11 cellular contexts compared by ENCODE assay signal in genomic region chr22:36201630-36202312, GRCh38. TPM values are rescaled to one million over a fixed set of nuclear protein-coding genes. Genes with fewer than 3 reads are reported as not detected.
A peak's percentile ranks its signal among the peaks of the same experiment; 100 is the strongest.
DNase-seq lines count a peak whose midpoint lies in the region; ATAC-seq, FAIRE-seq and TF ChIP-seq lines count a peak whose summit lies in the region.
"Had no signal": no experiment of that assay in that cellular context is flagged by ENCODE, and none has a peak within 500 bp of the region (broad histone marks: within the 10 kb centered on the region; RNA-seq: fewer than 3 reads in every experiment).

Gene APOL4 (minus strand): TSS chr22:36201809. CDS start chr22:36201734, 75 bp downstream.

- TF ChIP-seq CTCF in prostate gland (IDR thresholded peaks at IDR 0.05) (no peak), nephron progenitor cell (IDR thresholded peaks at IDR 0.05) (no peak)

- peak; percentile 63 for DNase-seq in G401 (ENCODE audit: low spot score)
- DNase-seq in RPMI7951 (ENCODE audit: low read depth) = peak; percentile 48
- peak; percentile 93 for DNase-seq in Right ventricle myocardium superior
- no peak for DNase-seq in prostate gland (ENCODE audit: low spot score)
- no peak for DNase-seq in HTR-8/SVneo (ENCODE audit: insufficient read length, low spot score)
- DNase-seq in activated T-helper 1 cell treated with anti-CD3 and anti-CD28 coated beads, Interleukin-12 subunit alpha, Interleukin-12 subunit beta, Interleukin-2, Interleukin-4 antibody, amounts not matched to agents 30 ng/mL and 10 ng/mL and 1 ng/mL, durations not matched to agents 14 hours and 24 hours and 36 hours (ENCODE audit: low spot score) = no peak
- no peak for DNase-seq in nephron progenitor cell
- no peak for DNase-seq in middle frontal gyrus (ENCODE audit: extremely low spot score, low spot score)
- DNase-seq: activated B cell treated with CpG ODN at 0.5 μM for 24 hours, NCI-H1930, trophoblast cell had no signal

- H3K36me3 ChIP-seq in prostate gland = no peaks in the 10 kb centered on the region

- H3K27ac ChIP-seq in prostate gland = peak within 1 kb of the TSS; percentile 62 to 68

- 28% methylated on average over 11 of the region's 13 CpGs for WGBS in prostate gland

- no peak for FAIRE-seq in HTR-8/SVneo (lab: Jason Lieb, UNC)

- no peaks in the 10 kb centered on the region for H3K9me3 Mint-ChIP-seq in activated T-helper 1 cell treated with anti-CD3 and anti-CD28 coated beads, Interleukin-12 subunit alpha, Interleukin-12 subunit beta, Interleukin-2, Interleukin-4 antibody, amounts not matched to agents 30 ng/mL and 10 ng/mL and 1 ng/mL, durations not matched to agents 14 hours and 24 hours and 36 hours
- H3K9me3 Mint-ChIP-seq in nephron progenitor cell = no peaks in the 10 kb centered on the region
- H3K9me3 Mint-ChIP-seq: activated B cell treated with CpG ODN at 0.5 μM for 24 hours had no signal

- H3K4me1 ChIP-seq in prostate gland (replicated peaks) = peaks cover 8% of the 10 kb centered on the region

- TF ChIP-seq POLR2A in prostate gland (IDR thresholded peaks at IDR 0.05) = no peak

- H3K27ac Mint-ChIP-seq in activated T-helper 1 cell treated with anti-CD3 and anti-CD28 coated beads, Interleukin-12 subunit alpha, Interleukin-12 subunit beta, Interleukin-2, Interleukin-4 antibody, amounts not matched to agents 30 ng/mL and 10 ng/mL and 1 ng/mL, durations not matched to agents 14 hours and 24 hours and 36 hours = no peak within 1 kb of the TSS
- no peak within 1 kb of the TSS for H3K27ac Mint-ChIP-seq in nephron progenitor cell
- H3K27ac Mint-ChIP-seq: activated B cell treated with CpG ODN at 0.5 μM for 24 hours had no signal

- no peaks in the 10 kb centered on the region for H3K27me3 ChIP-seq in prostate gland (replicated peaks; ENCODE audit: insufficient read depth)

- peak within 1 kb of the TSS in 1 of 2 donors; percentile 2 for H3K4me3 ChIP-seq in prostate gland

- in situ Hi-C loops in G401 (cut with HindIII; ENCODE audit: low sequenced_read_pairs) = no loop called here

- H3K4me3 Mint-ChIP-seq in activated T-helper 1 cell treated with anti-CD3 and anti-CD28 coated beads, Interleukin-12 subunit alpha, Interleukin-12 subunit beta, Interleukin-2, Interleukin-4 antibody, amounts not matched to agents 30 ng/mL and 10 ng/mL and 1 ng/mL, durations not matched to agents 14 hours and 24 hours and 36 hours = no peak within 1 kb of the TSS
- H3K4me3 Mint-ChIP-seq in nephron progenitor cell = no peak within 1 kb of the TSS
- H3K4me3 Mint-ChIP-seq: activated B cell treated with CpG ODN at 0.5 μM for 24 hours had no signal

- H3K4me1 Mint-ChIP-seq in activated T-helper 1 cell treated with anti-CD3 and anti-CD28 coated beads, Interleukin-12 subunit alpha, Interleukin-12 subunit beta, Interleukin-2, Interleukin-4 antibody, amounts not matched to agents 30 ng/mL and 10 ng/mL and 1 ng/mL, durations not matched to agents 14 hours and 24 hours and 36 hours (ENCODE audit: low read depth) = peaks cover 16% of the 10 kb centered on the region
- peaks cover 50% of the 10 kb centered on the region for H3K4me1 Mint-ChIP-seq in nephron progenitor cell

- H3K27me3 Mint-ChIP-seq in activated T-helper 1 cell treated with anti-CD3 and anti-CD28 coated beads, Interleukin-12 subunit alpha, Interleukin-12 subunit beta, Interleukin-2, Interleukin-4 antibody, amounts not matched to agents 30 ng/mL and 10 ng/mL and 1 ng/mL, durations not matched to agents 14 hours and 24 hours and 36 hours (ENCODE audit: insufficient read depth) = peaks cover 7% of the 10 kb centered on the region
- peaks cover 5% of the 10 kb centered on the region for H3K27me3 Mint-ChIP-seq in nephron progenitor cell (ENCODE audit: low read depth, poor library complexity)

- peak; percentile 83 for ATAC-seq in Right ventricle myocardium superior (ENCODE audit: poor library complexity)

- intact Hi-C loops in Right ventricle myocardium superior (cut with DNase I) (no loop called here), prostate gland (cut with DNase I) (no loop called here)
- intact Hi-C loops in activated T-helper 1 cell treated with anti-CD3 and anti-CD28 coated beads, Interleukin-12 subunit alpha, Interleukin-12 subunit beta, Interleukin-2, Interleukin-4 antibody, amounts not matched to agents 30 ng/mL and 10 ng/mL and 1 ng/mL, durations not matched to agents 14 hours and 24 hours and 36 hours (cut with micrococcal nuclease) = no loop called here

- H3K9me3 ChIP-seq in prostate gland = no peaks in the 10 kb centered on the region

- no peaks in the 10 kb centered on the region for H3K36me3 Mint-ChIP-seq in activated T-helper 1 cell treated with anti-CD3 and anti-CD28 coated beads, Interleukin-12 subunit alpha, Interleukin-12 subunit beta, Interleukin-2, Interleukin-4 antibody, amounts not matched to agents 30 ng/mL and 10 ng/mL and 1 ng/mL, durations not matched to agents 14 hours and 24 hours and 36 hours (ENCODE audit: low read depth)
- H3K36me3 Mint-ChIP-seq in nephron progenitor cell (ENCODE audit: low read depth) = no peaks in the 10 kb centered on the region

RNA-seq across cellular contexts. Expression of gene APOL4, which starts in this region (rescaled TPM):
- not detected in 2 replicates for total RNA-seq in G401 (2014; rRNA removed; shearing (Covaris generic))
- total RNA-seq in RPMI7951 (2014; rRNA removed; shearing (Covaris generic)) = 0.20 TPM in 1 of 2 replicates, not detected in the other
- 5.0 TPM for total RNA-seq in Right ventricle myocardium superior
- 10 to 100 TPM; 13.6 to 25.5 TPM for total RNA-seq in prostate gland
- 0.18 TPM in 1 of 2 replicates, not detected in the other for total RNA-seq in activated T-helper 1 cell treated with anti-CD3 and anti-CD28 coated beads, Interleukin-12 subunit alpha, Interleukin-12 subunit beta, Interleukin-2, Interleukin-4 antibody, amounts not matched to agents 30 ng/mL and 10 ng/mL and 1 ng/mL, durations not matched to agents 14 hours and 24 hours and 36 hours
- total RNA-seq: activated B cell treated with CpG ODN at 0.5 μM for 24 hours had no signal

Comparison
In these comparisons a context has a peak if more than half of its experiments do, and no peak if none do; other contexts are left out.
1. Peak in DNase-seq in G401; RNA of the gene not detected or under 1 TPM.
2. Peak in DNase-seq in RPMI7951; RNA of the gene not detected or under 1 TPM.